Comparison of ENCODE assay signal across 29 cellular contexts in the genomic region with DNA sequence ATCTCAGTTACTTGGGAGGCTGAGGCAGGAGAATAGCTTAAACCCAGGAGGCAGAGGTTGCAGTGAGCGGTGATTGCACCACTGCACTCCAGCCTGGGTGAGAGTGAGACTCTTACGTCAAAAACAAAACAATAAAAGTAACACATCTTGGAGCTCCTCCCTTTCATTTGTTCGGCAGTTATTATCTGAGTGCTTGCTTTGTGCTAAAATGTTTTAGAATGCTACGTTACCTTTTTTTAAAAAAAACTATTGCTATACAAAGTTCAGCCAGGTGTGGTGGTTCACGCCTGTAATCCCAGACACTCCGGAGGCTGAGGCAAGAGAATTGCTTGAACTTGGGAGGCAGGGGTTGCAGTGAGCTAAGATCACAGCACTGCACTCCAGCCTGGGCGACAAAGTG.
"Had no signal": no experiment of that assay in that cellular context is flagged by ENCODE, and none has a peak within 500 bp of the region (broad histone marks: within the 10 kb centered on the region; RNA-seq: fewer than 3 reads in every experiment).

No MANE protein-coding gene starts in this region.

- H3K9me3 ChIP-seq: left lung, lower lobe of right lung, ovary, psoas muscle, sigmoid colon, suprapubic skin, tibial artery had no signal

- H3K4me2 ChIP-seq: smooth muscle cell had no signal

- H3K27ac ChIP-seq: brain microvascular endothelial cell, left lung, lower lobe of right lung, ovary, psoas muscle, sigmoid colon, suprapubic skin, tibial artery, WERI-Rb-1 had no signal

- ATAC-seq: esophagus mucosa; left lung; lower lobe of right lung; psoas muscle; stimulated activated naive B cell treated with anti-CD40 and anti-IgM and Interleukin-4, amounts not matched to agents 10 μg/mL and 1 μg/mL and 100 μg/mL, for 72 hours had no signal

- DNase-seq: activated CD4-positive, alpha-beta memory T cell treated with anti-CD3 and anti-CD28 coated beads for 36 hours; activated CD4-positive, alpha-beta T cell treated with anti-CD3 and anti-CD28 coated beads, Interleukin-2, amount 10 ng/mL, durations not matched to agents 24 days and 14 days; activated CD4-positive, CD25-positive, alpha-beta regulatory T cell treated with anti-CD3 and anti-CD28 coated beads, Interleukin-2, amount 50 U/mL, for 72 hours; activated CD8-positive, alpha-beta memory T cell treated with anti-CD3 and anti-CD28 coated beads, Interleukin-2, amount 50 U/mL, for 4 hours; activated naive CD8-positive, alpha-beta T cell treated with anti-CD3 and anti-CD28 coated beads, Interleukin-2, amount 10 ng/mL, durations not matched to agents 7 days and 5 days; activated T-cell treated with anti-CD3 and anti-CD28 coated beads, Interleukin-2, amount 50 U/mL, for 1 hour; amniotic stem cell; brain microvascular endothelial cell; central memory CD4-positive, alpha-beta T cell; endodermal cell; foreskin fibroblast; hippocampal formation; left lung; lower lobe of right lung; mesenchymal stem cell; ovary; psoas muscle; sigmoid colon; stimulated activated CD4-positive, alpha-beta T cell treated with anti-CD3 and anti-CD28 coated beads, Interleukin-1b, Interleukin-23, amount 100 ng/mL, for 48 hours; stimulated activated naive B cell treated with anti-CD40 and anti-IgM and Interleukin-4, amounts not matched to agents 10 μg/mL and 1 μg/mL and 100 μg/mL, for 72 hours; T-helper 9 cell; tibial artery; WERI-Rb-1 had no signal

- H3K27me3 ChIP-seq: brain microvascular endothelial cell, left lung, ovary, sigmoid colon, suprapubic skin, tibial artery had no signal

- H3K27me3 Mint-ChIP-seq: activated CD4-positive, alpha-beta memory T cell treated with anti-CD3 and anti-CD28 coated beads for 36 hours; activated CD4-positive, alpha-beta T cell treated with anti-CD3 and anti-CD28 coated beads, Interleukin-2, amount 10 ng/mL, durations not matched to agents 24 days and 14 days; activated naive CD8-positive, alpha-beta T cell treated with anti-CD3 and anti-CD28 coated beads, Interleukin-2, amount 10 ng/mL, durations not matched to agents 7 days and 5 days; dendritic cell treated with granulocyte-macrophage colony-stimulating factor and Interleukin-4, amounts not matched to agents 40 ng/mL and 50 ng/mL, for 4 days; stimulated activated naive B cell treated with anti-CD40 and anti-IgM and Interleukin-4, amounts not matched to agents 10 μg/mL and 1 μg/mL and 100 μg/mL, for 72 hours had no signal

- H3K4me3 Mint-ChIP-seq: activated CD4-positive, alpha-beta memory T cell treated with anti-CD3 and anti-CD28 coated beads for 36 hours; activated CD4-positive, alpha-beta T cell treated with anti-CD3 and anti-CD28 coated beads, Interleukin-2, amount 10 ng/mL, durations not matched to agents 24 days and 14 days; activated naive CD8-positive, alpha-beta T cell treated with anti-CD3 and anti-CD28 coated beads, Interleukin-2, amount 10 ng/mL, durations not matched to agents 7 days and 5 days; dendritic cell treated with granulocyte-macrophage colony-stimulating factor and Interleukin-4, amounts not matched to agents 40 ng/mL and 50 ng/mL, for 4 days; endodermal cell; nephron; stimulated activated naive B cell treated with anti-CD40 and anti-IgM and Interleukin-4, amounts not matched to agents 10 μg/mL and 1 μg/mL and 100 μg/mL, for 72 hours had no signal

- H3K27ac Mint-ChIP-seq: activated CD4-positive, alpha-beta memory T cell treated with anti-CD3 and anti-CD28 coated beads for 36 hours; activated CD4-positive, alpha-beta T cell treated with anti-CD3 and anti-CD28 coated beads, Interleukin-2, amount 10 ng/mL, durations not matched to agents 24 days and 14 days; activated naive CD8-positive, alpha-beta T cell treated with anti-CD3 and anti-CD28 coated beads, Interleukin-2, amount 10 ng/mL, durations not matched to agents 7 days and 5 days; activated T-helper 2 cell treated with anti-CD3 and anti-CD28 coated beads, Interferon-gamma antibody, Interleukin-2, Interleukin-4, amounts not matched to agents 10 μg/mL and 5 μg/mL and 100 μg/mL, durations not matched to agents 14 hours and 24 hours and 36 hours; dendritic cell treated with granulocyte-macrophage colony-stimulating factor and Interleukin-4, amounts not matched to agents 40 ng/mL and 50 ng/mL, for 4 days; nephron; stimulated activated naive B cell treated with anti-CD40 and anti-IgM and Interleukin-4, amounts not matched to agents 10 μg/mL and 1 μg/mL and 100 μg/mL, for 72 hours had no signal

- H3K36me3 ChIP-seq: brain microvascular endothelial cell, ovary had no signal

- H3K4me3 ChIP-seq: left lung, lower lobe of right lung, ovary, psoas muscle, sigmoid colon, smooth muscle cell, suprapubic skin, tibial artery had no signal

- H3K9me3 Mint-ChIP-seq: activated CD4-positive, alpha-beta memory T cell treated with anti-CD3 and anti-CD28 coated beads for 36 hours; activated CD4-positive, alpha-beta T cell treated with anti-CD3 and anti-CD28 coated beads, Interleukin-2, amount 10 ng/mL, durations not matched to agents 24 days and 14 days; activated naive CD8-positive, alpha-beta T cell treated with anti-CD3 and anti-CD28 coated beads, Interleukin-2, amount 10 ng/mL, durations not matched to agents 7 days and 5 days; activated T-helper 2 cell treated with anti-CD3 and anti-CD28 coated beads, Interferon-gamma antibody, Interleukin-2, Interleukin-4, amounts not matched to agents 10 μg/mL and 5 μg/mL and 100 μg/mL, durations not matched to agents 14 hours and 24 hours and 36 hours; dendritic cell treated with granulocyte-macrophage colony-stimulating factor and Interleukin-4, amounts not matched to agents 40 ng/mL and 50 ng/mL, for 4 days; endodermal cell; stimulated activated naive B cell treated with anti-CD40 and anti-IgM and Interleukin-4, amounts not matched to agents 10 μg/mL and 1 μg/mL and 100 μg/mL, for 72 hours had no signal
